Comparison of ENCODE assay signal across 2 cellular contexts in the genomic region with DNA sequence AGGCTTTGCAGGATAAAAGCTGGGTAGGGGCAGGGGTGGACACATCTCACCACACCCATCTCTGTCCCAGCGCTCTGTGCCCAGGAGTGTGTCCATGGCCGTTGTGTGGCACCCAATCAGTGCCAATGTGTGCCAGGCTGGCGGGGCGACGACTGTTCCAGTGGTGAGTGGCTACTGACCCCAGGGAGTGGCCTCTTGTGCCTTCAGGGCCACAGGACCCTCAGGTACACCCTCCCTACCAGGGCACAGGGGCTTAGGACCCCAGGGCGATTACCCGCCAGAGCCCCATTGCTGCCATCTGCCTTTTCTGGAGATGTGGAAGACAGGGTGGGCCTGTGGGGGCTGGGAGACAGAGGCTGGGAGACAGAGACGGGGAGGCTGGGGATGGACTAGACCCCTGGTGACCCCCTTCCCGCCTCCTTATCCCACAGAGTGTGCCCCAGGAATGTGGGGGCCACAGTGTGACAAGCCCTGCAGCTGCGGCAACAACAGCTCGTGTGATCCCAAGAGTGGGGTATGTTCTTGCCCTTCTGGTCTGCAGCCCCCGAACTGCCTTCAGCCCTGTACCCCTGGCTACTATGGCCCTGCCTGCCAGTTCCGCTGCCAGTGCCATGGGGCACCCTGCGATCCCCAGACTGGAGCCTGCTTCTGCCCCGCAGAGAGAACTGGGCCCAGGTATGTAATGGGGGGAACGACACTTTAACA.
TF ChIP-seq lines count a peak whose summit lies in the region.

No MANE protein-coding gene starts in this region.

TF ChIP-seq in K562, 482 proteins besides CTCF, POLR2A, EP300 and RAD21:
- no peak for TF ChIP-seq WHSC1 (IDR thresholded peaks at IDR 0.05; ENCODE audit: low read length)

TF ChIP-seq in GM23338, 12 proteins besides CTCF, POLR2A, EP300 and RAD21:
- TF ChIP-seq ZNF462 (CRISPR knock-in tag; IDR thresholded peaks at IDR 0.05) (no peak), EZH2 (IDR thresholded peaks at IDR 0.05; ENCODE audit: low read depth, unreplicated experiment) (no peak), STAT1 (IDR thresholded peaks at IDR 0.05; ENCODE audit: unreplicated experiment) (no peak), ETS1 (IDR thresholded peaks at IDR 0.05) (no peak), ZNF114 (CRISPR knock-in tag; IDR thresholded peaks at IDR 0.05) (no peak), POLR2AphosphoS5 (IDR thresholded peaks at IDR 0.05; ENCODE audit: low read depth) (no peak), ZNF331 (CRISPR knock-in tag; IDR thresholded peaks at IDR 0.05; ENCODE audit: low read depth) (no peak)
